1 cellular context compared by ENCODE assay signal in the genomic region with DNA sequence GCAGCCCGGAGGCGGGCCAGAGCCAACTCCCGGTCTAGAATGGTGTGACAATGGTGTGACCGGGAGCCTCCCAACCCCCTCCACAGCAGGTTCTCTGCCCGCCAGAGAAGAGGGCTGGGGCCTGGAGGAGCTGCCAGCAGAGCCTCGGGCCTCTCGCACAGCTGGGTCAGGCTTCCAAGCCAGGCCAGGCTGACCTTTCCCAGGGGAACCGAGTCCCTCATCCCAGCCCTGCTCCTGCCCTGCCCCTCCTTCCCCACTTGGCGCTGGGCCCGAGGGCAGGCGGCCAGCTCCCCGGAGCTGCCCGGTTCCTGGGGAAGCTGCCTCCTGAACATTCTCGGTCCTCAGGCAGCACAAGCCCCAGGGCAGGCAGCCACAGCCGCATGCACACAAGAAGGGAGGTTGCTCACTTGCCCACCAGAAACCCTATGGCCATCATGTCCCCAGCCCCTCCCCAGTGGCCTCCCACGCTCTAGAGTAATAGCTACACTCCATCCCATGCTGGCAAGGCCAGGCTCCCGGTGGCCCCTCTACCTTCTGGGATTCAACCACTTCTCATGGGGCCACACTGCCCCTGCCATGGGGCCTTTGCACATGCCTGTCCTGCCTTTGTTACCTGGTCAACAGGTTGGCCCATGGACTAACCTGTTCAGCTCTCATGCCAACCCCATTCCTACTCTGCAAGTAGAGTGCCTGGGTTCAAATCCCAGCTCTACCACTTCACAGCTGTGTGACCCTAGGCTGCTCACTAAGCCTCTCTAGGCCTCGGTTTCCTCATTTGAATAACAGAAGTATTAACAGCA.
TF ChIP-seq lines count a peak whose summit lies in the region.

No MANE protein-coding gene starts in this region.

TF ChIP-seq in K562, 482 proteins besides CTCF, POLR2A, EP300 and RAD21 (continued from another document):
- TF ChIP-seq, protein P1, sequence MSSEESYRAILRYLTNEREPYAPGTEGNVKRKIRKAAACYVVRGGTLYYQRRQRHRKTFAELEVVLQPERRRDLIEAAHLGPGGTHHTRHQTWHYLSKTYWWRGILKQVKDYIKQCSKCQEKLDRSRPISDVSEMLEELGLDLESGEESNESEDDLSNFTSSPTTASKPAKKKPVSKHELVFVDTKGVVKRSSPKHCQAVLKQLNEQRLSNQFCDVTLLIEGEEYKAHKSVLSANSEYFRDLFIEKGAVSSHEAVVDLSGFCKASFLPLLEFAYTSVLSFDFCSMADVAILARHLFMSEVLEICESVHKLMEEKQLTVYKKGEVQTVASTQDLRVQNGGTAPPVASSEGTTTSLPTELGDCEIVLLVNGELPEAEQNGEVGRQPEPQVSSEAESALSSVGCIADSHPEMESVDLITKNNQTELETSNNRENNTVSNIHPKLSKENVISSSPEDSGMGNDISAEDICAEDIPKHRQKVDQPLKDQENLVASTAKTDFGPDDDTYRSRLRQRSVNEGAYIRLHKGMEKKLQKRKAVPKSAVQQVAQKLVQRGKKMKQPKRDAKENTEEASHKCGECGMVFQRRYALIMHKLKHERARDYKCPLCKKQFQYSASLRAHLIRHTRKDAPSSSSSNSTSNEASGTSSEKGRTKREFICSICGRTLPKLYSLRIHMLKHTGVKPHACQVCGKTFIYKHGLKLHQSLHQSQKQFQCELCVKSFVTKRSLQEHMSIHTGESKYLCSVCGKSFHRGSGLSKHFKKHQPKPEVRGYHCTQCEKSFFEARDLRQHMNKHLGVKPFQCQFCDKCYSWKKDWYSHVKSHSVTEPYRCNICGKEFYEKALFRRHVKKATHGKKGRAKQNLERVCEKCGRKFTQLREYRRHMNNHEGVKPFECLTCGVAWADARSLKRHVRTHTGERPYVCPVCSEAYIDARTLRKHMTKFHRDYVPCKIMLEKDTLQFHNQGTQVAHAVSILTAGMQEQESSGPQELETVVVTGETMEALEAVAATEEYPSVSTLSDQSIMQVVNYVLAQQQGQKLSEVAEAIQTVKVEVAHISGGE (CRISPR knock-in tag; IDR thresholded peaks at IDR 0.05), result peak in 1 of 3 experiments; percentile 41; a peak in 1 of 6 replicates
